In genomic region chr22:45006873-45007246, GRCh38 we compare ENCODE assay signal across 1 cellular context.
A peak's percentile ranks its signal among the peaks of the same experiment; 100 is the strongest.
TF ChIP-seq lines count a peak whose summit lies in the region.

No MANE protein-coding gene starts in this region.

TF ChIP-seq in endothelial cell of umbilical vein, 7 proteins besides CTCF, POLR2A, EP300 and RAD21:
- peak; percentile 55 for TF ChIP-seq EZH2 (IDR thresholded peaks at IDR 0.05; ENCODE audit: borderline replicate concordance, low read depth, low read length, severe bottlenecking)
- no peak for TF ChIP-seq MYC (IDR thresholded peaks at IDR 0.05; ENCODE audit: low read depth, low read length)
